In the genomic region with DNA sequence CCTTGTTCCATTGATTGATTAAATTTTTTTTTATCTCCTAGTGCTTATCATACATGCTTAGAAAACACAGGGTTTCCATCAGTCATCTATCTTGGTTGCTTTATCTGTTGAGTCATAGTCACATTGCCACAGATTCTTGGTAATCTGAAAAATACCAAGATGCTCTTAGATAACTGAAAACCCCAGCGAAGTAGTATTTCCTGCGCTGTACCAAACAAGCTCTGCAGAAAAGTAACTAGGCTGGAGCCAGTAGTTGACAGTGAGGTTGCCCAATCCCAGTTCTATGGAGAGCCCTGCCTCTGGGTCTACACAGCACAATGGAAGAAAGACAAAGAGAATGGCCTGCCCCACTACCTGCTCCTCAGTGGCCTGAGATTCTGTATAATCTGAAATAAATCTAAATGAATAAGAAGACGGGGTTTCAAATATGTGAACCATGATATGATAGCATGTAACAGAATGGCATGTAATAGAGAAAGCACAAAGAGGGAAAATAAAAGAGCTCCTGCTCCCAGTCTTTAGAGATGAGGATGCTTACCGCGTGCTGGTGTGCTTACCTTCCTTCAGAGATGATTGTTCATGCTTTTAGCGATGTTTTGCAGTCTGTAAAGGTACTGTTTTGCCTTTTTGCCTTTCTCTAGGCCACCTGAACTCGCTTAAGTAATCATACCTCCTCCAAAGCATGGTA, we compare ENCODE assay signal across 2 cellular contexts.
TF ChIP-seq lines count a peak whose summit lies in the region.

No MANE protein-coding gene starts in this region.

TF ChIP-seq in K562, 482 proteins besides CTCF, POLR2A, EP300 and RAD21 (continues in another document):
- TF ChIP-seq MCM2 (IDR thresholded peaks at IDR 0.05; ENCODE audit: low read depth) (no peak), RAD51 (IDR thresholded peaks at IDR 0.05; ENCODE audit: borderline replicate concordance, low read depth) (no peak), SLC30A9 (CRISPR knock-in tag; IDR thresholded peaks at IDR 0.05) (no peak), SRF (CRISPR knock-in tag; IDR thresholded peaks at IDR 0.05) (no peak)
- TF ChIP-seq, protein P1, sequence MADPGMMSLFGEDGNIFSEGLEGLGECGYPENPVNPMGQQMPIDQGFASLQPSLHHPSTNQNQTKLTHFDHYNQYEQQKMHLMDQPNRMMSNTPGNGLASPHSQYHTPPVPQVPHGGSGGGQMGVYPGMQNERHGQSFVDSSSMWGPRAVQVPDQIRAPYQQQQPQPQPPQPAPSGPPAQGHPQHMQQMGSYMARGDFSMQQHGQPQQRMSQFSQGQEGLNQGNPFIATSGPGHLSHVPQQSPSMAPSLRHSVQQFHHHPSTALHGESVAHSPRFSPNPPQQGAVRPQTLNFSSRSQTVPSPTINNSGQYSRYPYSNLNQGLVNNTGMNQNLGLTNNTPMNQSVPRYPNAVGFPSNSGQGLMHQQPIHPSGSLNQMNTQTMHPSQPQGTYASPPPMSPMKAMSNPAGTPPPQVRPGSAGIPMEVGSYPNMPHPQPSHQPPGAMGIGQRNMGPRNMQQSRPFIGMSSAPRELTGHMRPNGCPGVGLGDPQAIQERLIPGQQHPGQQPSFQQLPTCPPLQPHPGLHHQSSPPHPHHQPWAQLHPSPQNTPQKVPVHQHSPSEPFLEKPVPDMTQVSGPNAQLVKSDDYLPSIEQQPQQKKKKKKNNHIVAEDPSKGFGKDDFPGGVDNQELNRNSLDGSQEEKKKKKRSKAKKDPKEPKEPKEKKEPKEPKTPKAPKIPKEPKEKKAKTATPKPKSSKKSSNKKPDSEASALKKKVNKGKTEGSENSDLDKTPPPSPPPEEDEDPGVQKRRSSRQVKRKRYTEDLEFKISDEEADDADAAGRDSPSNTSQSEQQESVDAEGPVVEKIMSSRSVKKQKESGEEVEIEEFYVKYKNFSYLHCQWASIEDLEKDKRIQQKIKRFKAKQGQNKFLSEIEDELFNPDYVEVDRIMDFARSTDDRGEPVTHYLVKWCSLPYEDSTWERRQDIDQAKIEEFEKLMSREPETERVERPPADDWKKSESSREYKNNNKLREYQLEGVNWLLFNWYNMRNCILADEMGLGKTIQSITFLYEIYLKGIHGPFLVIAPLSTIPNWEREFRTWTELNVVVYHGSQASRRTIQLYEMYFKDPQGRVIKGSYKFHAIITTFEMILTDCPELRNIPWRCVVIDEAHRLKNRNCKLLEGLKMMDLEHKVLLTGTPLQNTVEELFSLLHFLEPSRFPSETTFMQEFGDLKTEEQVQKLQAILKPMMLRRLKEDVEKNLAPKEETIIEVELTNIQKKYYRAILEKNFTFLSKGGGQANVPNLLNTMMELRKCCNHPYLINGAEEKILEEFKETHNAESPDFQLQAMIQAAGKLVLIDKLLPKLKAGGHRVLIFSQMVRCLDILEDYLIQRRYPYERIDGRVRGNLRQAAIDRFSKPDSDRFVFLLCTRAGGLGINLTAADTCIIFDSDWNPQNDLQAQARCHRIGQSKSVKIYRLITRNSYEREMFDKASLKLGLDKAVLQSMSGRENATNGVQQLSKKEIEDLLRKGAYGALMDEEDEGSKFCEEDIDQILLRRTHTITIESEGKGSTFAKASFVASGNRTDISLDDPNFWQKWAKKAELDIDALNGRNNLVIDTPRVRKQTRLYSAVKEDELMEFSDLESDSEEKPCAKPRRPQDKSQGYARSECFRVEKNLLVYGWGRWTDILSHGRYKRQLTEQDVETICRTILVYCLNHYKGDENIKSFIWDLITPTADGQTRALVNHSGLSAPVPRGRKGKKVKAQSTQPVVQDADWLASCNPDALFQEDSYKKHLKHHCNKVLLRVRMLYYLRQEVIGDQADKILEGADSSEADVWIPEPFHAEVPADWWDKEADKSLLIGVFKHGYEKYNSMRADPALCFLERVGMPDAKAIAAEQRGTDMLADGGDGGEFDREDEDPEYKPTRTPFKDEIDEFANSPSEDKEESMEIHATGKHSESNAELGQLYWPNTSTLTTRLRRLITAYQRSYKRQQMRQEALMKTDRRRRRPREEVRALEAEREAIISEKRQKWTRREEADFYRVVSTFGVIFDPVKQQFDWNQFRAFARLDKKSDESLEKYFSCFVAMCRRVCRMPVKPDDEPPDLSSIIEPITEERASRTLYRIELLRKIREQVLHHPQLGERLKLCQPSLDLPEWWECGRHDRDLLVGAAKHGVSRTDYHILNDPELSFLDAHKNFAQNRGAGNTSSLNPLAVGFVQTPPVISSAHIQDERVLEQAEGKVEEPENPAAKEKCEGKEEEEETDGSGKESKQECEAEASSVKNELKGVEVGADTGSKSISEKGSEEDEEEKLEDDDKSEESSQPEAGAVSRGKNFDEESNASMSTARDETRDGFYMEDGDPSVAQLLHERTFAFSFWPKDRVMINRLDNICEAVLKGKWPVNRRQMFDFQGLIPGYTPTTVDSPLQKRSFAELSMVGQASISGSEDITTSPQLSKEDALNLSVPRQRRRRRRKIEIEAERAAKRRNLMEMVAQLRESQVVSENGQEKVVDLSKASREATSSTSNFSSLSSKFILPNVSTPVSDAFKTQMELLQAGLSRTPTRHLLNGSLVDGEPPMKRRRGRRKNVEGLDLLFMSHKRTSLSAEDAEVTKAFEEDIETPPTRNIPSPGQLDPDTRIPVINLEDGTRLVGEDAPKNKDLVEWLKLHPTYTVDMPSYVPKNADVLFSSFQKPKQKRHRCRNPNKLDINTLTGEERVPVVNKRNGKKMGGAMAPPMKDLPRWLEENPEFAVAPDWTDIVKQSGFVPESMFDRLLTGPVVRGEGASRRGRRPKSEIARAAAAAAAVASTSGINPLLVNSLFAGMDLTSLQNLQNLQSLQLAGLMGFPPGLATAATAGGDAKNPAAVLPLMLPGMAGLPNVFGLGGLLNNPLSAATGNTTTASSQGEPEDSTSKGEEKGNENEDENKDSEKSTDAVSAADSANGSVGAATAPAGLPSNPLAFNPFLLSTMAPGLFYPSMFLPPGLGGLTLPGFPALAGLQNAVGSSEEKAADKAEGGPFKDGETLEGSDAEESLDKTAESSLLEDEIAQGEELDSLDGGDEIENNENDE (IDR thresholded peaks at IDR 0.05; ENCODE audit: low read depth, low read length), result no peak
- TF ChIP-seq, protein P2, sequence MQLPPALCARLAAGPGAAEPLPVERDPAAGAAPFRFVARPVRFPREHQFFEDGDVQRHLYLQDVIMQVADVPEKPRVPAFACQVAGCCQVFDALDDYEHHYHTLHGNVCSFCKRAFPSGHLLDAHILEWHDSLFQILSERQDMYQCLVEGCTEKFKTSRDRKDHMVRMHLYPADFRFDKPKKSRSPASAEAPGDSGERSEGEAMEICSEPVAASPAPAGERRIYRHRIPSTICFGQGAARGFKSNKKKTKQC (CRISPR knock-in tag; IDR thresholded peaks at IDR 0.05), result no peak

TF ChIP-seq in HepG2, 621 proteins besides CTCF, POLR2A, EP300 and RAD21:
- TF ChIP-seq PHB2 (IDR thresholded peaks at IDR 0.05; ENCODE audit: partially characterized antibody) (no peak), ZNF816 (CRISPR knock-in tag; IDR thresholded peaks at IDR 0.05; ENCODE audit: borderline replicate concordance) (0 out of 2 replicates have a peak, but pooled peaks have one; percentile 63), CEBPG (CRISPR knock-in tag; IDR thresholded peaks at IDR 0.05) (peak; percentile 57), RARG (CRISPR knock-in tag; IDR thresholded peaks at IDR 0.05; ENCODE audit: low read depth) (peak; percentile 45; the same call in 1 of the 2 replicates), SIX1 (CRISPR knock-in tag; IDR thresholded peaks at IDR 0.05; ENCODE audit: borderline replicate concordance) (no peak), CEBPB (IDR thresholded peaks at IDR 0.05; ENCODE audit: borderline replicate concordance, low read depth, low read length) (peak; percentile 61; the same call in 1 of the 2 replicates), SSRP1 (CRISPR knock-in tag; IDR thresholded peaks at IDR 0.05) (no peak), SAP130 (CRISPR knock-in tag; IDR thresholded peaks at IDR 0.05; ENCODE audit: low read depth) (no peak), ZFP36L1 (CRISPR knock-in tag; IDR thresholded peaks at IDR 0.05) (no peak)
- TF ChIP-seq, protein P3, sequence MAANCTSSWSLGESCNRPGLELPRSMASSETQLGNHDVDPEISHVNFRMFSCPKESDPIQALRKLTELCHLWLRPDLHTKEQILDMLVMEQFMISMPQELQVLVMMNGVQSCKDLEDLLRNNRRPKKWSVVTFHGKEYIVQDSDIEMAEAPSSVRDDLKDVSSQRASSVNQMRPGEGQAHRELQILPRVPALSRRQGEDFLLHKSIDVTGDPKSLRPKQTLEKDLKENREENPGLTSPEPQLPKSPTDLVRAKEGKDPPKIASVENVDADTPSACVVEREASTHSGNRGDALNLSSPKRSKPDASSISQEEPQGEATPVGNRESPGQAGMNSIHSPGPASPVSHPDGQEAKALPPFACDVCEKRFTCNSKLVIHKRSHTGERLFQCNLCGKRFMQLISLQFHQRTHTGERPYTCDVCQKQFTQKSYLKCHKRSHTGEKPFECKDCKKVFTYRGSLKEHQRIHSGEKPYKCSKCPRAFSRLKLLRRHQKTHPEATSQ (CRISPR knock-in tag; IDR thresholded peaks at IDR 0.05; ENCODE audit: borderline replicate concordance), result 0 out of 2 replicates have a peak, but pooled peaks have one; percentile 25
- TF ChIP-seq, protein P4, sequence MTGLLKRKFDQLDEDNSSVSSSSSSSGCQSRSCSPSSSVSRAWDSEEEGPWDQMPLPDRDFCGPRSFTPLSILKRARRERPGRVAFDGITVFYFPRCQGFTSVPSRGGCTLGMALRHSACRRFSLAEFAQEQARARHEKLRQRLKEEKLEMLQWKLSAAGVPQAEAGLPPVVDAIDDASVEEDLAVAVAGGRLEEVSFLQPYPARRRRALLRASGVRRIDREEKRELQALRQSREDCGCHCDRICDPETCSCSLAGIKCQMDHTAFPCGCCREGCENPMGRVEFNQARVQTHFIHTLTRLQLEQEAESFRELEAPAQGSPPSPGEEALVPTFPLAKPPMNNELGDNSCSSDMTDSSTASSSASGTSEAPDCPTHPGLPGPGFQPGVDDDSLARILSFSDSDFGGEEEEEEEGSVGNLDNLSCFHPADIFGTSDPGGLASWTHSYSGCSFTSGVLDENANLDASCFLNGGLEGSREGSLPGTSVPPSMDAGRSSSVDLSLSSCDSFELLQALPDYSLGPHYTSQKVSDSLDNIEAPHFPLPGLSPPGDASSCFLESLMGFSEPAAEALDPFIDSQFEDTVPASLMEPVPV (CRISPR knock-in tag; IDR thresholded peaks at IDR 0.05), result 0 out of 2 replicates have a peak, but pooled peaks have one; percentile 21
- TF ChIP-seq, protein P5, sequence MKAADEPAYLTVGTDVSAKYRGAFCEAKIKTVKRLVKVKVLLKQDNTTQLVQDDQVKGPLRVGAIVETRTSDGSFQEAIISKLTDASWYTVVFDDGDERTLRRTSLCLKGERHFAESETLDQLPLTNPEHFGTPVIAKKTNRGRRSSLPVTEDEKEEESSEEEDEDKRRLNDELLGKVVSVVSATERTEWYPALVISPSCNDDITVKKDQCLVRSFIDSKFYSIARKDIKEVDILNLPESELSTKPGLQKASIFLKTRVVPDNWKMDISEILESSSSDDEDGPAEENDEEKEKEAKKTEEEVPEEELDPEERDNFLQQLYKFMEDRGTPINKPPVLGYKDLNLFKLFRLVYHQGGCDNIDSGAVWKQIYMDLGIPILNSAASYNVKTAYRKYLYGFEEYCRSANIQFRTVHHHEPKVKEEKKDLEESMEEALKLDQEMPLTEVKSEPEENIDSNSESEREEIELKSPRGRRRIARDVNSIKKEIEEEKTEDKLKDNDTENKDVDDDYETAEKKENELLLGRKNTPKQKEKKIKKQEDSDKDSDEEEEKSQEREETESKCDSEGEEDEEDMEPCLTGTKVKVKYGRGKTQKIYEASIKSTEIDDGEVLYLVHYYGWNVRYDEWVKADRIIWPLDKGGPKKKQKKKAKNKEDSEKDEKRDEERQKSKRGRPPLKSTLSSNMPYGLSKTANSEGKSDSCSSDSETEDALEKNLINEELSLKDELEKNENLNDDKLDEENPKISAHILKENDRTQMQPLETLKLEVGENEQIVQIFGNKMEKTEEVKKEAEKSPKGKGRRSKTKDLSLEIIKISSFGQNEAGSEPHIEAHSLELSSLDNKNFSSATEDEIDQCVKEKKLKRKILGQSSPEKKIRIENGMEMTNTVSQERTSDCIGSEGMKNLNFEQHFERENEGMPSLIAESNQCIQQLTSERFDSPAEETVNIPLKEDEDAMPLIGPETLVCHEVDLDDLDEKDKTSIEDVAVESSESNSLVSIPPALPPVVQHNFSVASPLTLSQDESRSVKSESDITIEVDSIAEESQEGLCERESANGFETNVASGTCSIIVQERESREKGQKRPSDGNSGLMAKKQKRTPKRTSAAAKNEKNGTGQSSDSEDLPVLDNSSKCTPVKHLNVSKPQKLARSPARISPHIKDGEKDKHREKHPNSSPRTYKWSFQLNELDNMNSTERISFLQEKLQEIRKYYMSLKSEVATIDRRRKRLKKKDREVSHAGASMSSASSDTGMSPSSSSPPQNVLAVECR (CRISPR knock-in tag; IDR thresholded peaks at IDR 0.05; ENCODE audit: borderline replicate concordance), result 0 out of 2 replicates have a peak, but pooled peaks have one; percentile 7
- TF ChIP-seq, protein P6, sequence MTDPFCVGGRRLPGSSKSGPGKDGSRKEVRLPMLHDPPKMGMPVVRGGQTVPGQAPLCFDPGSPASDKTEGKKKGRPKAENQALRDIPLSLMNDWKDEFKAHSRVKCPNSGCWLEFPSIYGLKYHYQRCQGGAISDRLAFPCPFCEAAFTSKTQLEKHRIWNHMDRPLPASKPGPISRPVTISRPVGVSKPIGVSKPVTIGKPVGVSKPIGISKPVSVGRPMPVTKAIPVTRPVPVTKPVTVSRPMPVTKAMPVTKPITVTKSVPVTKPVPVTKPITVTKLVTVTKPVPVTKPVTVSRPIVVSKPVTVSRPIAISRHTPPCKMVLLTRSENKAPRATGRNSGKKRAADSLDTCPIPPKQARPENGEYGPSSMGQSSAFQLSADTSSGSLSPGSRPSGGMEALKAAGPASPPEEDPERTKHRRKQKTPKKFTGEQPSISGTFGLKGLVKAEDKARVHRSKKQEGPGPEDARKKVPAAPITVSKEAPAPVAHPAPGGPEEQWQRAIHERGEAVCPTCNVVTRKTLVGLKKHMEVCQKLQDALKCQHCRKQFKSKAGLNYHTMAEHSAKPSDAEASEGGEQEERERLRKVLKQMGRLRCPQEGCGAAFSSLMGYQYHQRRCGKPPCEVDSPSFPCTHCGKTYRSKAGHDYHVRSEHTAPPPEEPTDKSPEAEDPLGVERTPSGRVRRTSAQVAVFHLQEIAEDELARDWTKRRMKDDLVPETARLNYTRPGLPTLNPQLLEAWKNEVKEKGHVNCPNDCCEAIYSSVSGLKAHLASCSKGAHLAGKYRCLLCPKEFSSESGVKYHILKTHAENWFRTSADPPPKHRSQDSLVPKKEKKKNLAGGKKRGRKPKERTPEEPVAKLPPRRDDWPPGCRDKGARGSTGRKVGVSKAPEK (CRISPR knock-in tag; IDR thresholded peaks at IDR 0.05; ENCODE audit: borderline replicate concordance), result 0 out of 2 replicates have a peak, but pooled peaks have one; percentile 19
